ENCODE assay signal across 9 cellular contexts in genomic region chr1:196309386-196309785, GRCh38.
DNase-seq lines count a peak whose midpoint lies in the region; ATAC-seq, FAIRE-seq and TF ChIP-seq lines count a peak whose summit lies in the region.
"Had no signal": no experiment of that assay in that cellular context is flagged by ENCODE, and none has a peak within 500 bp of the region (broad histone marks: within the 10 kb centered on the region; RNA-seq: fewer than 3 reads in every experiment).

No MANE protein-coding gene starts in this region.

- no peaks in the 10 kb centered on the region for H3K9me2 ChIP-seq in DOHH2 (replicated peaks; ENCODE audit: control insufficient read depth, low read length)
- no peaks in the 10 kb centered on the region for H3K9me2 ChIP-seq in hepatocyte (replicated peaks; ENCODE audit: insufficient read depth)

- H3K4me2 ChIP-seq in DOHH2 (ENCODE audit: low read length) (no peak overlapping the region), hepatocyte (no peak overlapping the region)

- DNase-seq in RCC 7860 (ENCODE audit: low spot score) (peak; percentile 43), hepatocyte (ENCODE audit: low spot score) (peak; percentile 36), hepatic stellate cell (ENCODE audit: low spot score) (no peak), NCI-H1092 (lab: John Stamatoyannopoulos, UW) (no peak), 8988T (no peak)

- peaks cover 13% of the 10 kb centered on the region for H3K4me1 ChIP-seq in DOHH2 (ENCODE audit: control insufficient read depth, low read length)
- no peaks in the 10 kb centered on the region for H3K4me1 ChIP-seq in hepatocyte (ENCODE audit: insufficient read depth)

- H4K20me1 ChIP-seq in DOHH2 (ENCODE audit: control insufficient read depth, insufficient read depth, low read depth, low read length) (no peaks in the 10 kb centered on the region), hepatocyte (ENCODE audit: insufficient read depth, poor library complexity, severe bottlenecking) (no peaks in the 10 kb centered on the region)

- H3K79me2 ChIP-seq in DOHH2 (ENCODE audit: control insufficient read depth, low read length) (no peaks in the 10 kb centered on the region), hepatocyte (no peaks in the 10 kb centered on the region)

- 65% methylated on average over 1 of the region's 1 CpG for WGBS in hepatocyte (ENCODE audit: low lambda C conversion rate, missing lambda C conversion rate)

- peak; percentile 76 for FAIRE-seq in RCC 7860 (lab: Jason Lieb, UNC)

- H3K9me3 ChIP-seq in DOHH2 (ENCODE audit: control insufficient read depth, insufficient read depth, low read length) (no peaks in the 10 kb centered on the region), hepatocyte (ENCODE audit: low read depth) (no peaks in the 10 kb centered on the region)
- H3K9me3 ChIP-seq: HAP-1 had no signal

- TF ChIP-seq CTCF in DOHH2 (IDR thresholded peaks at IDR 0.05; ENCODE audit: low read depth, low read length, poor library complexity, severe bottlenecking) (peak; percentile 40), hepatocyte (IDR thresholded peaks at IDR 0.05; ENCODE audit: poor library complexity) (peak; percentile 51)

- H3K27me3 ChIP-seq in DOHH2 (ENCODE audit: control insufficient read depth, low read length) (no peaks in the 10 kb centered on the region), hepatocyte (no peaks in the 10 kb centered on the region)

- H3K27ac ChIP-seq in DOHH2 (ENCODE audit: low read depth, low read length), result no peak overlapping the region
- H3K27ac ChIP-seq in hepatocyte, result no peak overlapping the region

- H3K36me3 ChIP-seq in DOHH2 (ENCODE audit: control insufficient read depth, low read length), result no peaks in the 10 kb centered on the region
- no peaks in the 10 kb centered on the region for H3K36me3 ChIP-seq in hepatocyte (replicated peaks; ENCODE audit: insufficient read depth, low read depth)
- H3K36me3 ChIP-seq: HAP-1 had no signal

- ATAC-seq in HG03432 (IDR thresholded peaks at IDR 0.05; ENCODE audit: unreplicated experiment), result peak; percentile 72
- no peak for ATAC-seq in HG03571 (IDR thresholded peaks at IDR 0.05; ENCODE audit: unreplicated experiment)

- H3F3A ChIP-seq in DOHH2 (ENCODE audit: control insufficient read depth, insufficient read depth), result no peaks in the 10 kb centered on the region

- H3K4me3 ChIP-seq in DOHH2 (ENCODE audit: low read length) (no peak overlapping the region), hepatocyte (no peak overlapping the region)
- H3K4me3 ChIP-seq: HAP-1 had no signal

- no peak overlapping the region for H2AFZ ChIP-seq in hepatocyte

Comparison
In these comparisons a context has a peak if more than half of its experiments do, and no peak if none do; other contexts are left out.
1. DNase-seq: peak in RCC 7860 (single experiment) and hepatocyte (single experiment); none in hepatic stellate cell (single experiment), NCI-H1092 (single experiment) and 8988T (single experiment).